22 cellular contexts compared by ENCODE assay signal in genomic region chr19:35053667-35054293, GRCh38. TPM values are rescaled to one million over a fixed set of nuclear protein-coding genes. Genes with fewer than 3 reads are reported as not detected.
DNase-seq lines count a peak whose midpoint lies in the region; ATAC-seq, FAIRE-seq and TF ChIP-seq lines count a peak whose summit lies in the region.
"Had no signal": no experiment of that assay in that cellular context is flagged by ENCODE, and none has a peak within 500 bp of the region (broad histone marks: within the 10 kb centered on the region; RNA-seq: fewer than 3 reads in every experiment).

No MANE protein-coding gene starts in this region.

- H3K9me3 ChIP-seq in HepG2 (ENCODE audit: low read length) (no peaks in the 10 kb centered on the region), right lobe of liver (no peaks in the 10 kb centered on the region), lower lobe of right lung (no peaks in the 10 kb centered on the region), left lung (no peaks in the 10 kb centered on the region)
- H3K9me3 ChIP-seq: HAP-1 had no signal

- in situ Hi-C loops in HepG2 (cut with HindIII; ENCODE audit: extremely low pct_ligation_motif_present, low pct_unique_long_range_greater_than_20kb) = no loop called here

- TF ChIP-seq POLR2A in HepG2 (IDR thresholded peaks at IDR 0.05; ENCODE audit: insufficient read depth in 1 of 2, low read depth in 2 of 2, low read length in 2 of 2) (no peak), right lobe of liver (IDR thresholded peaks at IDR 0.05) (no peak)

- BruUV-seq in HepG2 (replicated peaks; lab: Mats Ljungman, UMichigan) = no TSS peak

- CTCF ChIA-PET in HepG2 (lab: Yijun Ruan, JAX; ENCODE audit: low intra/inter-chr PET ratio, low total read pairs) = no interaction called here

- no peak for TF ChIP-seq RAD21 in HepG2 (CRISPR knock-in tag; IDR thresholded peaks at IDR 0.05)

- no peaks in the 10 kb centered on the region for H3K27me3 ChIP-seq in HepG2 (ENCODE audit: control insufficient read depth in 1 of 2, insufficient read depth in 2 of 2, low read length in 2 of 2)
- H3K27me3 ChIP-seq in right lobe of liver = no peaks in the 10 kb centered on the region
- H3K27me3 ChIP-seq in lower lobe of right lung (ENCODE audit: low read depth) = no peaks in the 10 kb centered on the region
- peaks cover 0 to 7% of the 10 kb centered on the region in 2 donors for H3K27me3 ChIP-seq in left lung

- H4K20me1 ChIP-seq in HepG2 (ENCODE audit: insufficient read depth, low read length) = peaks cover 43% of the 10 kb centered on the region; the same call in 1 of the 2 replicates

- POLR2A ChIA-PET in HepG2 (lab: Yijun Ruan, JAX) = interaction anchor here (0.7 to 3.2 kb wide), 2 partner anchors 11 to 591 kb away, joined by 3 to 8 read pairs; partner anchors contain the start of gene HPN

- intact Hi-C loops in HepG2 (cut with micrococcal nuclease; ENCODE audit: unreplicated experiment) (no loop called here), right lobe of liver (cut with DNase I) (no loop called here), lower lobe of right lung (cut with DNase I) (no loop called here), left lung (cut with DNase I) (no loop called here)

- H3K9ac ChIP-seq in HepG2 (ENCODE audit: insufficient read depth, low read depth, low read length) = no peak overlapping the region

- H3K4me3 ChIP-seq in HepG2 (replicated peaks in 1 of 3; ENCODE audit: insufficient read depth in 1 of 3, low read depth in 2 of 3, low read length in 3 of 3) = no peak overlapping the region
- H3K4me3 ChIP-seq in right lobe of liver = no peak overlapping the region
- no peak overlapping the region for H3K4me3 ChIP-seq in lower lobe of right lung
- no peak overlapping the region for H3K4me3 ChIP-seq in left lung
- H3K4me3 ChIP-seq: GM12878, GM23338, HAP-1 had no signal

- WGBS in HepG2 (ENCODE audit: low lambda C conversion rate) = 93% methylated on average over 7 of the region's 9 CpGs
- 84% methylated on average over 6 of the region's 9 CpGs for WGBS in right lobe of liver (ENCODE audit: insufficient coverage, low coverage, low lambda C conversion rate, missing lambda C conversion rate)

- no peak overlapping the region for H2AFZ ChIP-seq in HepG2 (ENCODE audit: low read length)
- H2AFZ ChIP-seq: GM23338 had no signal

- TF ChIP-seq CTCF in HepG2 (CRISPR knock-in tag; IDR thresholded peaks at IDR 0.05) = no peak
- TF ChIP-seq CTCF in right lobe of liver (IDR thresholded peaks at IDR 0.05) = no peak
- no peak for TF ChIP-seq CTCF in lower lobe of right lung (IDR thresholded peaks at IDR 0.05)
- TF ChIP-seq CTCF in left lung (IDR thresholded peaks at IDR 0.05) = no peak

- no peak overlapping the region for H3K4me2 ChIP-seq in HepG2 (ENCODE audit: low read depth, low read length)
- H3K4me2 ChIP-seq: GM23338 had no signal

- DNase-seq in HepG2 (ENCODE audit: low spot score) (no peak), right lobe of liver (no peak), lower lobe of right lung (peak; percentile 18), left lung (no peak)
- DNase-seq: CD4-positive, CD25-positive, alpha-beta regulatory T cell; CD8-positive, alpha-beta T cell; DMS 273 treated with DMSO at 0.1 percent for 48 hours; DMS79; EL; GDM1; HFFc6 had no signal

- ATAC-seq in HepG2 (no peak), right lobe of liver (no peak), lower lobe of right lung (no peak), GM18909 (IDR thresholded peaks at IDR 0.05; ENCODE audit: poor library complexity, unreplicated experiment) (no peak), left lung (no peak)
- ATAC-seq: CD8-positive, alpha-beta T cell; GM12878; GM23338 had no signal

- H3K27ac ChIP-seq in HepG2 (ENCODE audit: extremely low read length, insufficient read depth, low read length) (no peak overlapping the region), right lobe of liver (no peak overlapping the region), angular gyrus (ENCODE audit: low read depth, low read length) (peak overlapping the region; percentile 19), lower lobe of right lung (no peak overlapping the region), left lung (no peak overlapping the region)
- H3K27ac ChIP-seq: C4-2B had no signal

- H3K36me3 ChIP-seq in HepG2 (replicated peaks in 1 of 2; ENCODE audit: control insufficient read depth in 1 of 2, insufficient read depth in 2 of 2, low read length in 2 of 2) = peaks cover 22 to 45% of the 10 kb centered on the region in 2 experiments; a peak in 4 of 5 replicates
- peaks cover 0 to 53% (median 23%) of the 10 kb centered on the region in 4 donors for H3K36me3 ChIP-seq in right lobe of liver
- H3K36me3 ChIP-seq in lower lobe of right lung = no peaks in the 10 kb centered on the region
- H3K36me3 ChIP-seq in left lung = no peaks in the 10 kb centered on the region
- H3K36me3 ChIP-seq: HAP-1 had no signal

- FAIRE-seq in HepG2 (lab: Jason Lieb, UNC) = no peak
- FAIRE-seq: D721Med, GM12878 had no signal

- H3K4me1 ChIP-seq in HepG2 (ENCODE audit: insufficient read depth, low read length) = no peaks in the 10 kb centered on the region
- H3K4me1 ChIP-seq in right lobe of liver = peaks cover 0 to 27% (median 10%) of the 10 kb centered on the region in 4 donors
- H3K4me1 ChIP-seq in lower lobe of right lung = no peaks in the 10 kb centered on the region
- H3K4me1 ChIP-seq in left lung = no peaks in the 10 kb centered on the region
- H3K4me1 ChIP-seq: HAP-1 had no signal

- H3K79me2 ChIP-seq in HepG2 (ENCODE audit: insufficient read depth, low read length) = peaks cover under 1% of the 10 kb centered on the region

- TF ChIP-seq EP300 in HepG2 (IDR thresholded peaks at IDR 0.05; ENCODE audit: low read depth in 2 of 2, low read length in 2 of 2) = no peak
- no peak for TF ChIP-seq EP300 in HepG2 (CRISPR knock-in tag; IDR thresholded peaks at IDR 0.05; ENCODE audit: borderline replicate concordance)

RNA-seq across cellular contexts. Expression of gene HPN, which starts 12.3 kb away (rescaled TPM):
- total RNA-seq in HepG2 (2016; rRNA removed; fragmentation: Illumina TruSeq; extraction: Trizol) (23.9 and 46.7 TPM in 2 replicates), right lobe of liver (100 to 1,000 TPM; 285 to 486 (median 374) TPM), lower lobe of right lung (28.1 TPM), left lung (10 to 100 TPM; 16.8 to 40.3 TPM)
- 42.7 and 50.6 TPM in 2 replicates for total RNA-seq in HepG2 (2016; cell fraction: cytosol; rRNA removed; fragmentation: Illumina TruSeq; extraction: Trizol; ENCODE audit: low read depth)
- 21.2 and 50.0 TPM in 2 replicates for total RNA-seq in HepG2 (2016; cell fraction: insoluble cytoplasmic fraction; rRNA removed; fragmentation: Illumina TruSeq; extraction: Trizol)
- total RNA-seq in HepG2 (2016; cell fraction: membrane; rRNA removed; fragmentation: Illumina TruSeq; extraction: Trizol) = 54.3 and 66.8 TPM in 2 replicates
- 45.3 and 57.3 TPM in 2 replicates for total RNA-seq in HepG2 (2016; cell fraction: nucleus; rRNA removed; fragmentation: Illumina TruSeq; extraction: Trizol)
- polyA plus RNA-seq in HepG2 (2011; rRNA removed) = 261 and 364 TPM in 2 replicates
- 287 and 379 TPM in 2 replicates for polyA plus RNA-seq in HepG2 (2011; cell fraction: cytosol; rRNA removed)
- polyA plus RNA-seq in HepG2 (2011; cell fraction: nucleus; rRNA removed) = 902 and 1,132 TPM in 2 replicates
- 157 and 225 TPM in 2 replicates for polyA plus RNA-seq in HepG2 (2012)
- polyA plus RNA-seq in HepG2 (2016; cell fraction: cytosol; fragmentation: Illumina TruSeq; extraction: Trizol; ENCODE audit: low read depth) = 63.0 and 76.1 TPM in 2 replicates
- polyA plus RNA-seq in HepG2 (2016; cell fraction: insoluble cytoplasmic fraction; fragmentation: Illumina TruSeq; extraction: Trizol; ENCODE audit: low read depth) = 32.2 and 40.3 TPM in 2 replicates
- polyA plus RNA-seq in HepG2 (2016; cell fraction: membrane; fragmentation: Illumina TruSeq; extraction: Trizol; ENCODE audit: low read depth) = 76.4 and 86.0 TPM in 2 replicates
- 121 and 129 TPM in 2 replicates for polyA plus RNA-seq in HepG2 (2016; cell fraction: nucleus; fragmentation: Illumina TruSeq; extraction: Trizol; ENCODE audit: insufficient read depth, low read depth)
- 189 TPM in 1 of 2 replicates, not detected in the other for polyA minus RNA-seq in HepG2 (2011; rRNA and poly(A)+ RNA removed; ENCODE audit: low replicate concordance)
- 86.7 and 119 TPM in 2 replicates for polyA minus RNA-seq in HepG2 (2011; cell fraction: cytosol; rRNA and poly(A)+ RNA removed)
- polyA minus RNA-seq in HepG2 (2011; cell fraction: nucleus; rRNA and poly(A)+ RNA removed) = 78.7 and 86.0 TPM in 2 replicates
- total RNA-seq: A172; A673; CD4-positive, CD25-positive, alpha-beta regulatory T cell; CD8-positive, alpha-beta T cell; H4; HFFc6 had no signal
- polyA plus RNA-seq: BJ had no signal

RNA-seq across cellular contexts. Expression of gene SCN1B, which starts 23.5 kb away (rescaled TPM):
- 1.5 and 2.7 TPM in 2 replicates for total RNA-seq in HepG2 (2016; rRNA removed; fragmentation: Illumina TruSeq; extraction: Trizol)
- total RNA-seq in HepG2 (2016; cell fraction: cytosol; rRNA removed; fragmentation: Illumina TruSeq; extraction: Trizol; ENCODE audit: low read depth) = 4.5 and 6.0 TPM in 2 replicates
- total RNA-seq in HepG2 (2016; cell fraction: insoluble cytoplasmic fraction; rRNA removed; fragmentation: Illumina TruSeq; extraction: Trizol) = 1.1 and 2.5 TPM in 2 replicates
- 6.4 and 8.1 TPM in 2 replicates for total RNA-seq in HepG2 (2016; cell fraction: membrane; rRNA removed; fragmentation: Illumina TruSeq; extraction: Trizol)
- total RNA-seq in HepG2 (2016; cell fraction: nucleus; rRNA removed; fragmentation: Illumina TruSeq; extraction: Trizol) = 1.5 and 2.0 TPM in 2 replicates
- 20.1 and 24.5 TPM in 2 replicates for polyA plus RNA-seq in HepG2 (2011; rRNA removed)
- 14.0 and 14.1 TPM in 2 replicates for polyA plus RNA-seq in HepG2 (2011; cell fraction: cytosol; rRNA removed)
- polyA plus RNA-seq in HepG2 (2011; cell fraction: nucleus; rRNA removed) = 42.7 and 48.8 TPM in 2 replicates
- 5.5 and 5.6 TPM in 2 replicates for polyA plus RNA-seq in HepG2 (2012)
- 8.2 and 8.5 TPM in 2 replicates for polyA plus RNA-seq in HepG2 (2016; cell fraction: cytosol; fragmentation: Illumina TruSeq; extraction: Trizol; ENCODE audit: low read depth)
- polyA plus RNA-seq in HepG2 (2016; cell fraction: insoluble cytoplasmic fraction; fragmentation: Illumina TruSeq; extraction: Trizol; ENCODE audit: low read depth) = 1.9 and 2.0 TPM in 2 replicates
- 8.0 and 8.2 TPM in 2 replicates for polyA plus RNA-seq in HepG2 (2016; cell fraction: membrane; fragmentation: Illumina TruSeq; extraction: Trizol; ENCODE audit: low read depth)
- 6.6 and 6.8 TPM in 2 replicates for polyA plus RNA-seq in HepG2 (2016; cell fraction: nucleus; fragmentation: Illumina TruSeq; extraction: Trizol; ENCODE audit: insufficient read depth, low read depth)
- polyA minus RNA-seq in HepG2 (2011; rRNA and poly(A)+ RNA removed; ENCODE audit: low replicate concordance) = 0.89 and 10.7 TPM in 2 replicates
- polyA minus RNA-seq in HepG2 (2011; cell fraction: cytosol; rRNA and poly(A)+ RNA removed) = 4.2 TPM in 2 replicates
- 10.8 and 11.2 TPM in 2 replicates for polyA minus RNA-seq in HepG2 (2011; cell fraction: nucleus; rRNA and poly(A)+ RNA removed)
- 1 to 10 TPM; 2.6 to 4.9 (median 3.6) TPM for total RNA-seq in right lobe of liver
- total RNA-seq in lower lobe of right lung = 9.8 TPM
- total RNA-seq in left lung = 1 to 10 TPM; 7.7 to 9.7 TPM

RNA-seq across cellular contexts. Expression of gene GRAMD1A, which starts 53.7 kb away (rescaled TPM):
- 8.0 and 14.7 TPM in 2 replicates for total RNA-seq in HepG2 (2016; rRNA removed; fragmentation: Illumina TruSeq; extraction: Trizol)
- 23.3 and 25.4 TPM in 2 replicates for total RNA-seq in HepG2 (2016; cell fraction: cytosol; rRNA removed; fragmentation: Illumina TruSeq; extraction: Trizol; ENCODE audit: low read depth)
- 7.2 and 15.9 TPM in 2 replicates for total RNA-seq in HepG2 (2016; cell fraction: insoluble cytoplasmic fraction; rRNA removed; fragmentation: Illumina TruSeq; extraction: Trizol)
- 26.9 and 28.0 TPM in 2 replicates for total RNA-seq in HepG2 (2016; cell fraction: membrane; rRNA removed; fragmentation: Illumina TruSeq; extraction: Trizol)
- 17.9 and 19.7 TPM in 2 replicates for total RNA-seq in HepG2 (2016; cell fraction: nucleus; rRNA removed; fragmentation: Illumina TruSeq; extraction: Trizol)
- 171 and 181 TPM in 2 replicates for polyA plus RNA-seq in HepG2 (2011; rRNA removed)
- polyA plus RNA-seq in HepG2 (2011; cell fraction: cytosol; rRNA removed) = 68.5 and 120 TPM in 2 replicates
- 669 and 1,022 TPM in 2 replicates for polyA plus RNA-seq in HepG2 (2011; cell fraction: nucleus; rRNA removed)
- polyA plus RNA-seq in HepG2 (2012) = 68.6 and 85.6 TPM in 2 replicates
- 47.6 and 52.1 TPM in 2 replicates for polyA plus RNA-seq in HepG2 (2016; cell fraction: cytosol; fragmentation: Illumina TruSeq; extraction: Trizol; ENCODE audit: low read depth)
- polyA plus RNA-seq in HepG2 (2016; cell fraction: insoluble cytoplasmic fraction; fragmentation: Illumina TruSeq; extraction: Trizol; ENCODE audit: low read depth) = 11.6 and 19.2 TPM in 2 replicates
- 43.5 and 50.9 TPM in 2 replicates for polyA plus RNA-seq in HepG2 (2016; cell fraction: membrane; fragmentation: Illumina TruSeq; extraction: Trizol; ENCODE audit: low read depth)
- polyA plus RNA-seq in HepG2 (2016; cell fraction: nucleus; fragmentation: Illumina TruSeq; extraction: Trizol; ENCODE audit: insufficient read depth, low read depth) = 55.7 and 69.0 TPM in 2 replicates
- polyA minus RNA-seq in HepG2 (2011; rRNA and poly(A)+ RNA removed; ENCODE audit: low replicate concordance) = 32.3 and 120 TPM in 2 replicates
- polyA minus RNA-seq in HepG2 (2011; cell fraction: cytosol; rRNA and poly(A)+ RNA removed) = 59.4 and 66.8 TPM in 2 replicates
- polyA minus RNA-seq in HepG2 (2011; cell fraction: nucleus; rRNA and poly(A)+ RNA removed) = 94.2 and 105 TPM in 2 replicates
- total RNA-seq in right lobe of liver = 10 to 100 TPM; 10.4 to 34.8 (median 15.4) TPM
- 90.7 TPM for total RNA-seq in lower lobe of right lung
- 100 to 1,000 TPM; 116 to 137 TPM for total RNA-seq in left lung
